Comparison of ENCODE assay signal across 2 cellular contexts in the genomic region with DNA sequence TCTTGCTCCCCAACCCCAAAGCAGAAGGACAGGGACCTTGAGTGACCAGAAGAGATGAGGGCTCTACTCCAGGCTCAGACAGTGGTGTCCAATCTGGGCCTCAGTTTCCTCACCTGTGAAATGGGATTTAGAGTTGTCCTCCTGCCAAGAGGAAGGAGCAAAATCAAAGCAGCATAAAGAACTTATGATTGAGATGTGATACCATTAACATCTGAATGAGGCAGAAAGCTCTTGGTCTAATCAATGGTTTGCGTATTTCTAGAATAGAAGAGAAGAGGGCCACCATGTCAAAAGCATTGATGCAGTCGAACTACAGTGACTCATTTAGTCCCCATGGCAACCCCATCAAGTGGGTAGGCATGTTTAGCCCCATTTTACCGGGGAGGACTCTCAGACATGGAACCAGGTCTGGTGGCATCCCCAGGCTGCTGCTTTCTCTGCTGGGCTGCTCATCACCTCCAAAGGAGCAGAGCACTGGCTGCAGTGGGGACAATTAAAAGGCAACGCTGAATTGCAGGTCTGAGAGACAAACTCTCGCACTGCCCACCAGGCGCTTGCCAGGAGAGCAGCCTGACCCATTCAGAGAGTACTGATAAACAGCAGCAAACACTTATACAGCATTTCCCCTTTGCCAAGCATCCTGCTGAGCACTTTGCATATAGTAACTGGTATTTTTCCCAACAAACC.
TF ChIP-seq lines count a peak whose summit lies in the region.

No MANE protein-coding gene starts in this region.

TF ChIP-seq in HepG2, 621 proteins besides CTCF, POLR2A, EP300 and RAD21:
- TF ChIP-seq, protein P1, sequence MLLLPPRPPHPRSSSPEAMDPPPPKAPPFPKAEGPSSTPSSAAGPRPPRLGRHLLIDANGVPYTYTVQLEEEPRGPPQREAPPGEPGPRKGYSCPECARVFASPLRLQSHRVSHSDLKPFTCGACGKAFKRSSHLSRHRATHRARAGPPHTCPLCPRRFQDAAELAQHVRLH (CRISPR knock-in tag; IDR thresholded peaks at IDR 0.05; ENCODE audit: borderline replicate concordance, low read depth), result no peak
- no peak for TF ChIP-seq KLF15 (CRISPR knock-in tag; IDR thresholded peaks at IDR 0.05; ENCODE audit: borderline replicate concordance)
- peak; percentile 67 for TF ChIP-seq ZNF629 (CRISPR knock-in tag; conservative IDR thresholded peaks at IDR 0.05)

TF ChIP-seq in K562, 482 proteins besides CTCF, POLR2A, EP300 and RAD21:
- TF ChIP-seq HCFC1 (IDR thresholded peaks at IDR 0.05; ENCODE audit: low read depth, low read length), result no peak
- peak; percentile 82 for TF ChIP-seq RBM25 (IDR thresholded peaks at IDR 0.05; ENCODE audit: low read depth, low read length, severe bottlenecking)
- no peak for TF ChIP-seq ZNF175 (CRISPR knock-in tag; IDR thresholded peaks at IDR 0.05; ENCODE audit: low read depth)
- TF ChIP-seq LCOR (CRISPR knock-in tag; IDR thresholded peaks at IDR 0.05), result 0 out of 2 replicates have a peak, but pooled peaks have one; percentile 8
- no peak for TF ChIP-seq GABPA (tag; conservative IDR thresholded peaks at IDR 0.05; ENCODE audit: low read depth)
- TF ChIP-seq GABPB1 (CRISPR knock-in tag; IDR thresholded peaks at IDR 0.05), result no peak
- TF ChIP-seq BCOR (IDR thresholded peaks at IDR 0.05), result peak; percentile 75
- no peak for TF ChIP-seq TEAD4 (IDR thresholded peaks at IDR 0.05; ENCODE audit: low read length)
- no peak for TF ChIP-seq TEAD4 (CRISPR knock-in tag; IDR thresholded peaks at IDR 0.05; ENCODE audit: borderline replicate concordance)
- TF ChIP-seq RBM34 (IDR thresholded peaks at IDR 0.05; ENCODE audit: borderline replicate concordance, insufficient read depth, low read length), result no peak
- no peak for TF ChIP-seq ZFPM2 (CRISPR knock-in tag; IDR thresholded peaks at IDR 0.05)
- no peak for TF ChIP-seq ZBTB8A (IDR thresholded peaks at IDR 0.05; ENCODE audit: partially characterized antibody)
- TF ChIP-seq ETS2 (tag; IDR thresholded peaks at IDR 0.05; ENCODE audit: borderline replicate concordance, poor library complexity, severe bottlenecking), result no peak
- peak; percentile 37 to 54; a peak in 2 of 4 replicates for TF ChIP-seq KDM1A (IDR thresholded peaks at IDR 0.05)
- TF ChIP-seq STAG1 (CRISPR knock-in tag; IDR thresholded peaks at IDR 0.05; ENCODE audit: borderline replicate concordance), result no peak
- TF ChIP-seq RFX1 (IDR thresholded peaks at IDR 0.05), result peak; percentile 74
- TF ChIP-seq RCOR1 (IDR thresholded peaks at IDR 0.05; ENCODE audit: borderline replicate concordance in 1 of 2, low read depth in 2 of 2, low read length in 2 of 2), result 0 out of 4 replicates have a peak, but pooled peaks of 1 of the 2 experiments have one; percentile 4
- TF ChIP-seq HOXB6 (CRISPR knock-in tag; IDR thresholded peaks at IDR 0.05; ENCODE audit: borderline replicate concordance), result no peak
- no peak for TF ChIP-seq HNRNPK (IDR thresholded peaks at IDR 0.05; ENCODE audit: low read depth, low read length, poor library complexity, severe bottlenecking)
- TF ChIP-seq ZNF274 (IDR thresholded peaks at IDR 0.05; ENCODE audit: borderline replicate concordance, low read depth, low read length), result no peak
- no peak for TF ChIP-seq YBX1 (IDR thresholded peaks at IDR 0.05)
